In the genomic region with DNA sequence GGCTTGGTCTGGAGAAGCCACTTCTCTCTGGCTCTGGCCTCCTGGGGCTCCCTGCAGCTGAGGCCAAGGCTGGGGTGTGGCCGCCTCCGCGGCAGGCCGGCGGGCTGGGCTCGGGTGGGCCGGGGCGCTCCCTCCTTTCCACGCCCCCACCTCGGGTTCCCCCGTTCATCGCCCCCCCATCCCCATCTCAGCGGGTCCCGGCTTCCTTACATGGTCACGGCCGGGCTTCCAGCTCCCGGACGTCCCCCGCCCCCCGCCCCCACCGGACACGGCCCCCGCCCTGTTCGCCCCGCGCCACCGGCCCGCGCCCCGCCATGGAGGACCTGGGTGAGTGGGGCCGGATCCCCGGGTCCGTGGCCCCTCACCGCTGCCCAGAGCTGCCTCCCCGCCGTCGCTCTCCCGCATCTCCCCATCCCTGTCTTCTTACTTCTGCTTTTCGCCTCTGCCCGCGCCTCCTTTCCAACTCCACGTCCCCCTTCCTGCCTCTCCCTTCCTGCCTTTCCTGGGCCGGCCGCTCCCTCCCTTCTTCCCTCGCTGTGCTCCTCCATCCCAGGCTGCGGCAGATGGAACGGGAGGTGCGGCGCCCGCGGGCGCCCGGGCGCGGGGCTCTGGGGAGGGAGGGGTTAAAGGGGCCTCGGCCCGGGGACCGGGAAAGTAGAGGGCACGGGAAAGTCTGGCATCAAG, we compare ENCODE assay signal across 8 cellular contexts. TPM values are rescaled to one million over a fixed set of nuclear protein-coding genes. Genes with fewer than 3 reads are reported as not detected.
DNase-seq lines count a peak whose midpoint lies in the region; ATAC-seq and TF ChIP-seq lines count a peak whose summit lies in the region.

A gene (plus strand): TSS at position 278 of the 684 bp plus-strand sequence. CDS start 37 bp downstream, at position 315.

- H3K4me1 ChIP-seq in foreskin keratinocyte, result no peaks in the 10 kb centered on the region

- no peak for TF ChIP-seq EP300 in neural cell (conservative IDR thresholded peaks at IDR 0.05; ENCODE audit: poor library complexity, severe bottlenecking)

- H3K27ac Mint-ChIP-seq in stimulated activated naive CD8-positive, alpha-beta T cell treated with anti-CD3 and anti-CD28 coated beads, Interleukin-15, Interleukin-2, amounts not matched to agents 100 ng/mL and 50 ng/mL, for 24 hours, result no peak within 1 kb of the TSS
- no peak within 1 kb of the TSS for H3K27ac Mint-ChIP-seq in activated CD4-positive, alpha-beta memory T cell treated with anti-CD3 and anti-CD28 coated beads, Interleukin-2, amount 10 ng/mL, durations not matched to agents 7 days and 5 days

- CTCF ChIA-PET in activated CD4-positive, alpha-beta memory T cell treated with anti-CD3 and anti-CD28 coated beads, Interleukin-2, amount 10 ng/mL, durations not matched to agents 7 days and 5 days (lab: Charles Lee), result interaction anchor here (3.4 kb wide), 1 partner anchor 11 kb away, joined by 15 read pairs; no protein-coding TSS in a partner anchor

- no peaks in the 10 kb centered on the region for H3K9me2 ChIP-seq in neural cell (ENCODE audit: insufficient read depth, low read length)

- H3K27me3 Mint-ChIP-seq in stimulated activated naive CD8-positive, alpha-beta T cell treated with anti-CD3 and anti-CD28 coated beads, Interleukin-15, Interleukin-2, amounts not matched to agents 100 ng/mL and 50 ng/mL, for 24 hours, result peaks cover 24% of the 10 kb centered on the region
- H3K27me3 Mint-ChIP-seq in activated CD4-positive, alpha-beta memory T cell treated with anti-CD3 and anti-CD28 coated beads, Interleukin-2, amount 10 ng/mL, durations not matched to agents 7 days and 5 days, result peaks cover 42% of the 10 kb centered on the region

- no peaks in the 10 kb centered on the region for H3F3A ChIP-seq in neural cell (ENCODE audit: insufficient read depth, low read length, poor library complexity, severe bottlenecking)

- H2AFZ ChIP-seq in neural cell (ENCODE audit: low read depth, low read length), result no peak within 1 kb of the TSS

- no peak for TF ChIP-seq CTCF in foreskin keratinocyte (conservative IDR thresholded peaks at IDR 0.05)
- TF ChIP-seq CTCF in neural cell (IDR thresholded peaks at IDR 0.05; ENCODE audit: poor library complexity, severe bottlenecking), result no peak

- peak within 1 kb of the TSS; percentile 77 for H3K27ac ChIP-seq in foreskin keratinocyte
- H3K27ac ChIP-seq in neural cell (ENCODE audit: low read length), result no peak within 1 kb of the TSS

- H3K27me3 ChIP-seq in foreskin keratinocyte, result no peaks in the 10 kb centered on the region
- peaks cover 58% of the 10 kb centered on the region for H3K27me3 ChIP-seq in neural cell (ENCODE audit: insufficient read depth, low read depth, low read length)

- H3K36me3 ChIP-seq in neural cell (ENCODE audit: insufficient read depth, low read length), result no peaks in the 10 kb centered on the region

- H3K4me2 ChIP-seq in neural cell (ENCODE audit: low read length), result no peak within 1 kb of the TSS

- H3K4me3 Mint-ChIP-seq in stimulated activated naive CD8-positive, alpha-beta T cell treated with anti-CD3 and anti-CD28 coated beads, Interleukin-15, Interleukin-2, amounts not matched to agents 100 ng/mL and 50 ng/mL, for 24 hours, result peak within 1 kb of the TSS; percentile 41
- peak within 1 kb of the TSS; percentile 35 for H3K4me3 Mint-ChIP-seq in activated CD4-positive, alpha-beta memory T cell treated with anti-CD3 and anti-CD28 coated beads, Interleukin-2, amount 10 ng/mL, durations not matched to agents 7 days and 5 days

- no peak for DNase-seq in stimulated activated naive CD8-positive, alpha-beta T cell treated with anti-CD3 and anti-CD28 coated beads, Interleukin-15, Interleukin-2, amounts not matched to agents 100 U/mL and 50 U/mL, for 24 hours
- DNase-seq in activated CD4-positive, alpha-beta memory T cell treated with anti-CD3 and anti-CD28 coated beads, Interleukin-2, amount 10 ng/mL, durations not matched to agents 7 days and 5 days, result no peak
- DNase-seq in foreskin keratinocyte (no peak), putamen (ENCODE audit: low spot score) (no peak)
- no peak for DNase-seq in activated CD4-positive, alpha-beta T cell treated with anti-CD3 and anti-CD28 coated beads, Interleukin-2, amount 50 U/mL, for 48 hours

- ATAC-seq in stimulated activated naive CD8-positive, alpha-beta T cell treated with anti-CD3 and anti-CD28 coated beads, Interleukin-15, Interleukin-2, amounts not matched to agents 100 U/mL and 50 U/mL, for 24 hours, result no peak
- ATAC-seq in foreskin keratinocyte, result peak; percentile 4
- ATAC-seq in HG03095 (IDR thresholded peaks at IDR 0.05; ENCODE audit: unreplicated experiment), result no peak

- H3K36me3 Mint-ChIP-seq in stimulated activated naive CD8-positive, alpha-beta T cell treated with anti-CD3 and anti-CD28 coated beads, Interleukin-15, Interleukin-2, amounts not matched to agents 100 ng/mL and 50 ng/mL, for 24 hours (ENCODE audit: low read depth), result peaks cover 6% of the 10 kb centered on the region
- H3K36me3 Mint-ChIP-seq in activated CD4-positive, alpha-beta memory T cell treated with anti-CD3 and anti-CD28 coated beads, Interleukin-2, amount 10 ng/mL, durations not matched to agents 7 days and 5 days (ENCODE audit: low read depth), result peaks cover under 1% of the 10 kb centered on the region

- POLR2A ChIA-PET in activated CD4-positive, alpha-beta memory T cell treated with anti-CD3 and anti-CD28 coated beads, Interleukin-2, amount 10 ng/mL, durations not matched to agents 7 days and 5 days (lab: Charles Lee), result interaction anchor here (1.6 kb wide), 1 partner anchor 12 kb away, joined by 3 read pairs; no protein-coding TSS in a partner anchor

- H4K20me1 ChIP-seq in neural cell (ENCODE audit: insufficient read depth), result no peaks in the 10 kb centered on the region

- TF ChIP-seq RAD21 in neural cell (conservative IDR thresholded peaks at IDR 0.05), result no peak

- no peaks in the 10 kb centered on the region for H3K9me3 ChIP-seq in neural cell (ENCODE audit: low read length)

- peaks cover 24% of the 10 kb centered on the region for H3K4me1 Mint-ChIP-seq in stimulated activated naive CD8-positive, alpha-beta T cell treated with anti-CD3 and anti-CD28 coated beads, Interleukin-15, Interleukin-2, amounts not matched to agents 100 ng/mL and 50 ng/mL, for 24 hours (ENCODE audit: low read depth)
- H3K4me1 Mint-ChIP-seq in activated CD4-positive, alpha-beta memory T cell treated with anti-CD3 and anti-CD28 coated beads, Interleukin-2, amount 10 ng/mL, durations not matched to agents 7 days and 5 days, result peaks cover 22% of the 10 kb centered on the region

- peak within 1 kb of the TSS; percentile 23 for H3K9ac ChIP-seq in neural cell (ENCODE audit: low read length)

- H3K9me3 Mint-ChIP-seq in stimulated activated naive CD8-positive, alpha-beta T cell treated with anti-CD3 and anti-CD28 coated beads, Interleukin-15, Interleukin-2, amounts not matched to agents 100 ng/mL and 50 ng/mL, for 24 hours, result no peaks in the 10 kb centered on the region
- H3K9me3 Mint-ChIP-seq in activated CD4-positive, alpha-beta memory T cell treated with anti-CD3 and anti-CD28 coated beads, Interleukin-2, amount 10 ng/mL, durations not matched to agents 7 days and 5 days, result no peaks in the 10 kb centered on the region

- H3K79me2 ChIP-seq in neural cell (replicated peaks; ENCODE audit: insufficient read depth, low read length), result no peaks in the 10 kb centered on the region

- peak within 1 kb of the TSS; percentile 57 for H3K4me3 ChIP-seq in neural cell (ENCODE audit: low read length)

TF ChIP-seq in neural cell, 6 proteins besides CTCF, POLR2A, EP300 and RAD21:
- TF ChIP-seq POLR2AphosphoS5 (IDR thresholded peaks at IDR 0.05) (no peak), EZH2 (IDR thresholded peaks at IDR 0.05; ENCODE audit: borderline replicate concordance, insufficient read depth, low read length, poor library complexity, severe bottlenecking) (no peak), MXI1 (conservative IDR thresholded peaks at IDR 0.05; ENCODE audit: poor library complexity, severe bottlenecking) (no peak), SMC3 (conservative IDR thresholded peaks at IDR 0.05; ENCODE audit: poor library complexity) (no peak), TAF1 (IDR thresholded peaks at IDR 0.05; ENCODE audit: low read depth) (no peak)
- TF ChIP-seq, protein P1, sequence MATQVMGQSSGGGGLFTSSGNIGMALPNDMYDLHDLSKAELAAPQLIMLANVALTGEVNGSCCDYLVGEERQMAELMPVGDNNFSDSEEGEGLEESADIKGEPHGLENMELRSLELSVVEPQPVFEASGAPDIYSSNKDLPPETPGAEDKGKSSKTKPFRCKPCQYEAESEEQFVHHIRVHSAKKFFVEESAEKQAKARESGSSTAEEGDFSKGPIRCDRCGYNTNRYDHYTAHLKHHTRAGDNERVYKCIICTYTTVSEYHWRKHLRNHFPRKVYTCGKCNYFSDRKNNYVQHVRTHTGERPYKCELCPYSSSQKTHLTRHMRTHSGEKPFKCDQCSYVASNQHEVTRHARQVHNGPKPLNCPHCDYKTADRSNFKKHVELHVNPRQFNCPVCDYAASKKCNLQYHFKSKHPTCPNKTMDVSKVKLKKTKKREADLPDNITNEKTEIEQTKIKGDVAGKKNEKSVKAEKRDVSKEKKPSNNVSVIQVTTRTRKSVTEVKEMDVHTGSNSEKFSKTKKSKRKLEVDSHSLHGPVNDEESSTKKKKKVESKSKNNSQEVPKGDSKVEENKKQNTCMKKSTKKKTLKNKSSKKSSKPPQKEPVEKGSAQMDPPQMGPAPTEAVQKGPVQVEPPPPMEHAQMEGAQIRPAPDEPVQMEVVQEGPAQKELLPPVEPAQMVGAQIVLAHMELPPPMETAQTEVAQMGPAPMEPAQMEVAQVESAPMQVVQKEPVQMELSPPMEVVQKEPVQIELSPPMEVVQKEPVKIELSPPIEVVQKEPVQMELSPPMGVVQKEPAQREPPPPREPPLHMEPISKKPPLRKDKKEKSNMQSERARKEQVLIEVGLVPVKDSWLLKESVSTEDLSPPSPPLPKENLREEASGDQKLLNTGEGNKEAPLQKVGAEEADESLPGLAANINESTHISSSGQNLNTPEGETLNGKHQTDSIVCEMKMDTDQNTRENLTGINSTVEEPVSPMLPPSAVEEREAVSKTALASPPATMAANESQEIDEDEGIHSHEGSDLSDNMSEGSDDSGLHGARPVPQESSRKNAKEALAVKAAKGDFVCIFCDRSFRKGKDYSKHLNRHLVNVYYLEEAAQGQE (IDR thresholded peaks at IDR 0.05; ENCODE audit: borderline replicate concordance), result no peak

RNA-seq across cellular contexts. Expression of the gene that starts here (rescaled TPM):
- total RNA-seq in activated CD4-positive, alpha-beta memory T cell treated with anti-CD3 and anti-CD28 coated beads, Interleukin-2, amount 10 ng/mL, durations not matched to agents 7 days and 5 days, result under 1 TPM; 0.25 to 0.38 TPM
- 18.2 and 19.7 TPM in 2 replicates for total RNA-seq in foreskin keratinocyte
- 34.6 and 34.8 TPM in 2 replicates for polyA plus RNA-seq in foreskin keratinocyte
- 0.38 and 2.5 TPM in 2 replicates for polyA plus RNA-seq in neural cell
- polyA minus RNA-seq in neural cell, result under 0.01 and 0.23 TPM in 2 replicates

Comparison
In these comparisons a context has a peak if more than half of its experiments do, and no peak if none do; other contexts are left out.
1. RNA of the gene that starts here (total RNA-seq): 18.2 to 19.7 TPM in foreskin keratinocyte; 0.25 to 0.38 TPM in activated CD4-positive, alpha-beta memory T cell treated with anti-CD3 and anti-CD28 coated beads, Interleukin-2, amount 10 ng/mL, durations not matched to agents 7 days and 5 days; every median in the first group is over 10 times any median in the second.
2. RNA of the gene that starts here (polyA plus RNA-seq): 34.6 to 34.8 TPM in foreskin keratinocyte; 0.38 to 2.5 TPM in neural cell; every median in the first group is over 10 times any median in the second.